Comparison of ENCODE assay signal across 8 cellular contexts in the genomic region with DNA sequence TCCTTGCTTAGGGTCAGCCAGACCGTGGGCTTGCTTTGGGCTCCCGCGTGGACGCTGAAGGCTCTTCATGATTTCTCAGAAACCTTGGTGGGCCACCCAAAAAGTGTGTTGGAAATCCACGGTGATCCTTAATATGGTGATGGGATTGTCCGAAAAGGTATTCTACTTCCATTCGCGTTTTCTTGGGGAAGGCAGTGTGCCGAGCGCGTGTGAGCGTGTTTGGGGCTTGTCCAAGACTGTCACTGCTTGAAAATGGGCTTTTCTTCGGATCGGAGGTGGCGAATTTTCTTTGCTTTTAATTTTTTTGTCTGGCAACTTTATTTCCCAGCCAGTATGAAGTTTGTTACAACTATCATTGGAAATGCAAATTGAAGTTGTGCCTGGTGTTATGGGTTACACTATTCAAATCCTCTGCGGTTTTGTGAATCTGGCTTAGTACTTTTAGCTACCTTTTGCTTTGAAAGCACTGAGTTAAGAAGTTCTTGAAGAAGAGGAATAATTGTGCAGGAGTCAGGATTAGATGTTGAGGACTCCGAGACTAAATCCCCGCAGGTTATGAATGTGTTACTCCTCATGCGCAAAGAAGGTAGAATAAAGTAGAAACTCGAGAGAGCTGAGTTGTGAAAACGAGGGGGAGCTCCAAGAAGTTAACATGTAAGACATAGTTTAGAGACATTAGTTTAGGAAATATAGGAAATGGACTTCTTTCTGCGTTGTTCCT. TPM values are rescaled to one million over a fixed set of nuclear protein-coding genes. Genes with fewer than 3 reads are reported as not detected.
DNase-seq lines count a peak whose midpoint lies in the region; ATAC-seq, FAIRE-seq and TF ChIP-seq lines count a peak whose summit lies in the region.

No MANE protein-coding gene starts in this region.

- FAIRE-seq in GM12891 (lab: Jason Lieb, UNC), result peak; percentile 70

- H3K27ac Mint-ChIP-seq in progenitor cell of endocrine pancreas, result peak overlapping the region; percentile 98

- TF ChIP-seq POLR2A in GM12891 (IDR thresholded peaks at IDR 0.05; ENCODE audit: low read depth, low read length), result no peak

- H3K4me1 Mint-ChIP-seq in progenitor cell of endocrine pancreas (ENCODE audit: low read depth), result peaks cover 39% of the 10 kb centered on the region

- peak overlapping the region; percentile 92 for H3K4me3 Mint-ChIP-seq in progenitor cell of endocrine pancreas (ENCODE audit: low read depth)

- in situ Hi-C loops in SK-MEL-5 (cut with HindIII; ENCODE audit: low pct_unique_long_range_greater_than_20kb, low sequenced_read_pairs), result no loop called here

- peaks cover 24% of the 10 kb centered on the region for H3K36me3 Mint-ChIP-seq in progenitor cell of endocrine pancreas (ENCODE audit: insufficient read depth)

- ATAC-seq in GM21390 (IDR thresholded peaks at IDR 0.05; ENCODE audit: unreplicated experiment), result no peak

- H3K9me3 Mint-ChIP-seq in progenitor cell of endocrine pancreas (ENCODE audit: low read depth), result no peaks in the 10 kb centered on the region

- no peak for DNase-seq in GM12891 (ENCODE audit: insufficient read length, low spot score)
- peak; percentile 43 for DNase-seq in SK-MEL-5 (ENCODE audit: low read depth, low spot score)
- DNase-seq in fibroblast of mammary gland (ENCODE audit: low read depth), result peak; percentile 42
- no peak for DNase-seq in progenitor cell of endocrine pancreas (ENCODE audit: low spot score, unreplicated experiment)
- DNase-seq in AG20443 (ENCODE audit: low spot score), result no peak
- DNase-seq in DMS53 (lab: John Stamatoyannopoulos, UW), result no peak
- DNase-seq in NCI-H774 (lab: John Stamatoyannopoulos, UW), result no peak

- TF ChIP-seq CTCF in fibroblast of mammary gland (conservative IDR thresholded peaks at IDR 0.05; ENCODE audit: control insufficient read depth, insufficient read depth, low read depth, low read length) (no peak), progenitor cell of endocrine pancreas (IDR thresholded peaks at IDR 0.05; ENCODE audit: unreplicated experiment) (no peak)

- H3K4me3 ChIP-seq in fibroblast of mammary gland (ENCODE audit: control insufficient read depth, low read depth, low read length), result peak overlapping the region; percentile 73

- no peaks in the 10 kb centered on the region for H3K27me3 Mint-ChIP-seq in progenitor cell of endocrine pancreas

TF ChIP-seq in GM12891, 5 proteins besides CTCF, POLR2A, EP300 and RAD21:
- TF ChIP-seq SPI1 (IDR thresholded peaks at IDR 0.05; ENCODE audit: low read depth, low read length), result no peak
- TF ChIP-seq PAX5 (IDR thresholded peaks at IDR 0.05; ENCODE audit: insufficient read depth, low read length, severe bottlenecking), result no peak
- TF ChIP-seq POLR2AphosphoS5 (IDR thresholded peaks at IDR 0.05; ENCODE audit: low read depth, low read length), result no peak
- TF ChIP-seq TAF1 (IDR thresholded peaks at IDR 0.05; ENCODE audit: low read depth, low read length), result no peak
- TF ChIP-seq POU2F2 (IDR thresholded peaks at IDR 0.05; ENCODE audit: low read depth, low read length), result no peak

RNA-seq across cellular contexts. Expression of a gene that starts 3.2 kb away (rescaled TPM):
- polyA plus RNA-seq in GM12891 (2012; ENCODE audit: low read depth, missing spikeins), result 0.28 TPM
- 49.9 and 59.2 TPM in 2 replicates for total RNA-seq in SK-MEL-5 (2014; rRNA removed; shearing (Covaris generic))
- 114 and 158 TPM in 2 replicates for polyA plus RNA-seq in SK-MEL-5 (2015; cell fraction: cytosol; rRNA removed)
- 145 and 146 TPM in 2 replicates for polyA plus RNA-seq in SK-MEL-5 (2015; cell fraction: nucleus; rRNA removed)
- total RNA-seq in progenitor cell of endocrine pancreas, result 52.0 and 54.1 TPM in 2 replicates

Comparison
In these comparisons a context has a peak if more than half of its experiments do, and no peak if none do; other contexts are left out.
1. DNase-seq: peak in SK-MEL-5 (single experiment) and fibroblast of mammary gland (single experiment); none in GM12891 (single experiment), progenitor cell of endocrine pancreas (single experiment), AG20443 (single experiment), DMS53 (single experiment) and NCI-H774 (single experiment).